Comparison of ENCODE assay signal across 21 cellular contexts in the genomic region with DNA sequence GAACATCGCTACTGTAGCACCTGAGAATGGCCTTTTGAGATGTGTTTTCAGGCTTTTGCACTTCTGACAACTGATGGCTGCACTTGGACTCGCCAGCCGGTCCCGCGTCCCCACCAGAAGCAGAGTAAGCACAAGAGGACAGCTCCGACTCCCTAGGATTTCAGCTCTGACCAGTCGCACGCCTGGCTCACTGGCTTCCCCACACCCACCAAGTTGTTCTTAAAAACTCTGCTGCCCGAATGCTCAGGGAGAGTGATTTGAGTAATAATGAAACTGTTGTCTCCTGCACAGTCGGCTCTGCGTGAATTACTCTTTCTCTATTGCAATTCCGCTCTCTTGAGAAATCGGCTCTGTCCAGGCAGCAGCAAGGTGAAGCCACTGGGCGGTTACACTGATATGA. TPM values are rescaled to one million over a fixed set of nuclear protein-coding genes. Genes with fewer than 3 reads are reported as not detected.
"Had no signal": no experiment of that assay in that cellular context is flagged by ENCODE, and none has a peak within 500 bp of the region (broad histone marks: within the 10 kb centered on the region; RNA-seq: fewer than 3 reads in every experiment).

No MANE protein-coding gene starts in this region.

- H3K27me3 Mint-ChIP-seq: dendritic cell treated with granulocyte-macrophage colony-stimulating factor and Interleukin-4, amounts not matched to agents 40 ng/mL and 50 ng/mL, for 4 days had no signal

- ATAC-seq: activated naive CD4-positive, alpha-beta T cell treated with anti-CD3 and anti-CD28 coated beads, Interleukin-2, amount 50 U/mL, for 72 hours; heart right ventricle; left cardiac atrium; naive thymus-derived CD8-positive, alpha-beta T cell; sciatic nerve; stimulated activated memory B cell treated with anti-CD40 and anti-IgM and Interleukin-4, amounts not matched to agents 10 μg/mL and 1 μg/mL and 100 μg/mL, for 72 hours; upper lobe of right lung had no signal

- H3K4me1 ChIP-seq: adrenal gland, parathyroid adenoma, testis, upper lobe of right lung had no signal

- H3K27ac ChIP-seq: adrenal gland, esophagus squamous epithelium, heart right ventricle, neutrophil, parathyroid adenoma, testis, upper lobe of right lung had no signal

- H3K36me3 Mint-ChIP-seq: activated CD4-positive, alpha-beta memory T cell treated with anti-CD3 and anti-CD28 coated beads for 36 hours; activated naive CD4-positive, alpha-beta T cell treated with anti-CD3 and anti-CD28 coated beads, Interleukin-2, amount 50 U/mL, for 72 hours; stimulated activated memory B cell treated with anti-CD40 and anti-IgM and Interleukin-4, amounts not matched to agents 10 μg/mL and 1 μg/mL and 100 μg/mL, for 72 hours had no signal

- H2AFZ ChIP-seq: parathyroid adenoma had no signal

- H3K27ac Mint-ChIP-seq: activated CD4-positive, alpha-beta memory T cell treated with anti-CD3 and anti-CD28 coated beads for 36 hours; activated naive CD4-positive, alpha-beta T cell treated with anti-CD3 and anti-CD28 coated beads, Interleukin-2, amount 50 U/mL, for 72 hours; activated T-helper 1 cell treated with anti-CD3 and anti-CD28 coated beads, Interleukin-12 subunit alpha, Interleukin-12 subunit beta, Interleukin-2, Interleukin-4 antibody, amounts not matched to agents 30 ng/mL and 10 ng/mL and 1 ng/mL, durations not matched to agents 14 hours and 24 hours and 36 hours; dendritic cell treated with granulocyte-macrophage colony-stimulating factor and Interleukin-4, amounts not matched to agents 40 ng/mL and 50 ng/mL, for 4 days; naive thymus-derived CD8-positive, alpha-beta T cell; stimulated activated memory B cell treated with anti-CD40 and anti-IgM and Interleukin-4, amounts not matched to agents 10 μg/mL and 1 μg/mL and 100 μg/mL, for 72 hours had no signal

- H3K36me3 ChIP-seq: adrenal gland, esophagus squamous epithelium, heart right ventricle, neutrophil, upper lobe of right lung had no signal

- DNase-seq: activated CD4-positive, alpha-beta memory T cell treated with anti-CD3 and anti-CD28 coated beads for 36 hours; activated CD4-positive, alpha-beta T cell treated with anti-CD3 and anti-CD28 coated beads for 4 hours; activated gamma-delta T cell treated with Interleukin-2 at 50 U/mL for 16 hours; activated T-cell treated with anti-CD3 and anti-CD28 coated beads for 4 hours; adrenal gland; effector CD8-positive, alpha-beta T cell; esophagus squamous epithelium; heart right ventricle; left cardiac atrium; mesenchymal stem cell; naive thymus-derived CD8-positive, alpha-beta T cell; stimulated activated CD4-positive, alpha-beta T cell treated with anti-CD3 and anti-CD28 coated beads, Interleukin-4, amount 100 ng/mL, for 4 hours; testis; upper lobe of right lung had no signal

- H3K9me3 Mint-ChIP-seq: activated naive CD4-positive, alpha-beta T cell treated with anti-CD3 and anti-CD28 coated beads, Interleukin-2, amount 50 U/mL, for 72 hours; activated T-helper 1 cell treated with anti-CD3 and anti-CD28 coated beads, Interleukin-12 subunit alpha, Interleukin-12 subunit beta, Interleukin-2, Interleukin-4 antibody, amounts not matched to agents 30 ng/mL and 10 ng/mL and 1 ng/mL, durations not matched to agents 14 hours and 24 hours and 36 hours; naive thymus-derived CD8-positive, alpha-beta T cell; stimulated activated memory B cell treated with anti-CD40 and anti-IgM and Interleukin-4, amounts not matched to agents 10 μg/mL and 1 μg/mL and 100 μg/mL, for 72 hours had no signal

- H3K27me3 ChIP-seq: adrenal gland, testis, upper lobe of right lung had no signal

- H3K4me3 Mint-ChIP-seq: activated CD4-positive, alpha-beta memory T cell treated with anti-CD3 and anti-CD28 coated beads for 36 hours; activated T-helper 1 cell treated with anti-CD3 and anti-CD28 coated beads, Interleukin-12 subunit alpha, Interleukin-12 subunit beta, Interleukin-2, Interleukin-4 antibody, amounts not matched to agents 30 ng/mL and 10 ng/mL and 1 ng/mL, durations not matched to agents 14 hours and 24 hours and 36 hours; dendritic cell treated with granulocyte-macrophage colony-stimulating factor and Interleukin-4, amounts not matched to agents 40 ng/mL and 50 ng/mL, for 4 days; naive thymus-derived CD8-positive, alpha-beta T cell; stimulated activated memory B cell treated with anti-CD40 and anti-IgM and Interleukin-4, amounts not matched to agents 10 μg/mL and 1 μg/mL and 100 μg/mL, for 72 hours had no signal

- H3K9ac ChIP-seq: parathyroid adenoma had no signal

- H3K4me3 ChIP-seq: adrenal gland, esophagus squamous epithelium, heart right ventricle, testis, upper lobe of right lung had no signal

- H3K79me2 ChIP-seq: parathyroid adenoma had no signal

- H3K9me3 ChIP-seq: adrenal gland, esophagus squamous epithelium, neutrophil, testis, upper lobe of right lung had no signal

RNA-seq across cellular contexts. Expression of a gene that starts 40.2 kb away (rescaled TPM):
- total RNA-seq: activated T-helper 1 cell treated with anti-CD3 and anti-CD28 coated beads, Interleukin-12 subunit alpha, Interleukin-12 subunit beta, Interleukin-2, Interleukin-4 antibody, amounts not matched to agents 30 ng/mL and 10 ng/mL and 1 ng/mL, durations not matched to agents 14 hours and 24 hours and 36 hours had no signal
